ENCODE assay signal across 18 cellular contexts in the genomic region with DNA sequence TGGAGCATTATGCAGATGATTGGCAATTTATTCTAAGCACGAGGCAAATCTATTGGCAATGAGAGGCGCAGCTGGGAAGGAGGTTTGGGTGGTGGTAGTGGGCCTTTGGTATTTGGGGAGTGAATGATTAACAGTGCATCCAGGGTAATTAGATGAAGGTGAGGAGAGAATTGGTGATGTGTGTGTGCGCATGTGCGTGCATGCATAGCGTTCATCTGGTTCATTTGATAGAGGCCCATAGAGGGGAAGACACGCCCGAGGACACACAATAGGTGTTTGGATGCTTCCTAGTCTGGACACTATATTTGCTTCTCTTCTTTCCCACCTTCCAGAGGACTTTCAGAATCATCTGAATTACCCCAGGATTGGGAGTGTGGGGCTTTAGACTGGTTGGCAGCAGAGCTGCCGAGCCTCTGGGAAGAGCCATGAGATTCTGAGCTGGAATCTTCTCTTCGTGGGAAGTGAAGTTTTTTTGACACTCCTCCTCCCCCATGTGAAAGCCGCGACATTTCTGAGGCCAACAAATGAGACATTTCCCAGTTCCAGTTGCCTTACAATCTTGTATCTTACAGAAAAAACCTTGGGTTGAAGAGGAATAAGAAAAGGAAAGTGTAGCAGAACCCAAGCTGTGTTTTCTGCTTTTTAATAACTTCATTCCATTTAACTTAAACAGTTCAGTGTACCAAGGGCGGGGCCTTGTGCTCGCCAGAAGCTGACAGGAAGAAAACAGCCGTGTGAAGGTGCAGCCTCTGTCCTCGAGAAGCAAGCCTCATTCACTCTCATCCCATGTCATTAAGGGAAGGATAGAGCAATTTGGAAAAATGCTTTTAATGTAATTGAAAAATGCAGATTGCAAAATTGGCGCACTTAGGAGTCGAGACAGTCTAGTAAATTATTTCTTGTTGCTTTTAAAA. TPM values are rescaled to one million over a fixed set of nuclear protein-coding genes. Genes with fewer than 3 reads are reported as not detected.
DNase-seq lines count a peak whose midpoint lies in the region; ATAC-seq and TF ChIP-seq lines count a peak whose summit lies in the region.
"Had no signal": no experiment of that assay in that cellular context is flagged by ENCODE, and none has a peak within 500 bp of the region (broad histone marks: within the 10 kb centered on the region; RNA-seq: fewer than 3 reads in every experiment).

No MANE protein-coding gene starts in this region.

- WGBS in H9 (ENCODE audit: extremely low coverage, insufficient read length, low lambda C conversion rate), result 100% methylated on average over 1 of the region's 17 CpGs
- WGBS in prostate gland, result 64% methylated on average over 17 of the region's 17 CpGs

- H3K9ac ChIP-seq in H9 (ENCODE audit: extremely low read depth, insufficient read length, low read length), result no peak overlapping the region
- peak overlapping the region; percentile 38 for H3K9ac ChIP-seq in SK-N-MC (ENCODE audit: insufficient read length)

- H4K20me1 ChIP-seq in H9 (ENCODE audit: control insufficient read depth, insufficient read depth, insufficient read length), result no peaks in the 10 kb centered on the region

- no peaks in the 10 kb centered on the region for H3K9me3 ChIP-seq in H9 (ENCODE audit: control insufficient read depth, low read depth, low read length)
- no peaks in the 10 kb centered on the region for H3K9me3 ChIP-seq in SK-N-MC (ENCODE audit: low read depth, low read length)
- H3K9me3 ChIP-seq in prostate gland, result no peaks in the 10 kb centered on the region
- H3K9me3 ChIP-seq: esophagus squamous epithelium, stomach, upper lobe of left lung had no signal

- H2BK12ac ChIP-seq in H9 (ENCODE audit: insufficient read length, low read depth, low read length), result no peak overlapping the region

- TF ChIP-seq CTCF in H9 (conservative IDR thresholded peaks at IDR 0.05) (no peak), glutamatergic neuron (IDR thresholded peaks at IDR 0.05; ENCODE audit: partially characterized antibody, unreplicated experiment) (no peak), prostate gland (IDR thresholded peaks at IDR 0.05) (no peak)

- H3K27me3 Mint-ChIP-seq in H9 (ENCODE audit: low read depth) (no peaks in the 10 kb centered on the region), glutamatergic neuron (ENCODE audit: unreplicated experiment) (peaks cover 7% of the 10 kb centered on the region)

- no peak overlapping the region for H4K8ac ChIP-seq in H9 (replicated peaks; ENCODE audit: insufficient read length, low read depth, low read length)

- H3K4me1 ChIP-seq in H9 (ENCODE audit: insufficient read depth, low read length) (no peaks in the 10 kb centered on the region), prostate gland (replicated peaks) (peaks cover 13% of the 10 kb centered on the region)

- no peak overlapping the region for H2BK15ac ChIP-seq in H9 (ENCODE audit: low read depth, low read length)

- H3K4me3 ChIP-seq in SK-N-MC (peak overlapping the region; percentile 28; the same call in 1 of the 2 replicates), prostate gland (no peak overlapping the region)
- H3K4me3 ChIP-seq: esophagus squamous epithelium, skin epidermis, stomach, upper lobe of left lung had no signal

- H3K18ac ChIP-seq in H9 (ENCODE audit: insufficient read length, low read depth, low read length), result no peak overlapping the region

- H3K4me1 Mint-ChIP-seq in H9 (peaks cover 10 to 21% of the 10 kb centered on the region in 2 experiments), glutamatergic neuron (ENCODE audit: low read depth, unreplicated experiment) (peaks cover 49% of the 10 kb centered on the region)

- ATAC-seq in HG02759 (IDR thresholded peaks at IDR 0.05; ENCODE audit: unreplicated experiment) (no peak), GM18505 (IDR thresholded peaks at IDR 0.05; ENCODE audit: unreplicated experiment) (no peak)
- ATAC-seq: natural killer cell had no signal

- H3K36me3 ChIP-seq in SK-N-MC (ENCODE audit: insufficient read depth, low read length) (no peaks in the 10 kb centered on the region), prostate gland (no peaks in the 10 kb centered on the region)
- H3K36me3 ChIP-seq: upper lobe of left lung had no signal

- H2AK5ac ChIP-seq in H9 (ENCODE audit: insufficient read length, low read length), result no peak overlapping the region

- H3K27me3 ChIP-seq in H9 (ENCODE audit: insufficient read depth, low read length) (no peaks in the 10 kb centered on the region), prostate gland (replicated peaks; ENCODE audit: insufficient read depth) (no peaks in the 10 kb centered on the region)
- H3K27me3 ChIP-seq: esophagus squamous epithelium, stomach, upper lobe of left lung had no signal

- no peaks in the 10 kb centered on the region for H3K9me3 Mint-ChIP-seq in H9
- H3K9me3 Mint-ChIP-seq in glutamatergic neuron (ENCODE audit: unreplicated experiment), result peaks cover 1% of the 10 kb centered on the region
- H3K9me3 Mint-ChIP-seq: activated T-helper 2 cell treated with anti-CD3 and anti-CD28 coated beads, Interferon-gamma antibody, Interleukin-2, Interleukin-4, amounts not matched to agents 10 μg/mL and 5 μg/mL and 100 μg/mL, durations not matched to agents 14 hours and 24 hours and 36 hours; natural killer cell had no signal

- no peak overlapping the region for H2AFZ ChIP-seq in H9 (ENCODE audit: low read length)

- peak overlapping the region in 2 of 3 experiments; percentile 9 to 15; a peak in 2 of 7 replicates for H3K27ac Mint-ChIP-seq in H9
- H3K27ac Mint-ChIP-seq in glutamatergic neuron (ENCODE audit: unreplicated experiment), result peak overlapping the region; percentile 5
- H3K27ac Mint-ChIP-seq: activated T-helper 2 cell treated with anti-CD3 and anti-CD28 coated beads, Interferon-gamma antibody, Interleukin-2, Interleukin-4, amounts not matched to agents 10 μg/mL and 5 μg/mL and 100 μg/mL, durations not matched to agents 14 hours and 24 hours and 36 hours; natural killer cell had no signal

- H2BK20ac ChIP-seq in H9 (ENCODE audit: low read depth, low read length, poor library complexity, severe bottlenecking), result no peak overlapping the region

- H3K56ac ChIP-seq in H9 (ENCODE audit: insufficient read length, low read depth, low read length), result no peak overlapping the region

- no peak overlapping the region for H3K4me3 Mint-ChIP-seq in H9
- peak overlapping the region; percentile 6 for H3K4me3 Mint-ChIP-seq in glutamatergic neuron (ENCODE audit: unreplicated experiment)
- H3K4me3 Mint-ChIP-seq: natural killer cell had no signal

- no peak overlapping the region for H4K5ac ChIP-seq in H9 (ENCODE audit: insufficient read length, low read depth, low read length)

- H3K79me2 ChIP-seq in H9 (ENCODE audit: insufficient read depth, low read length), result no peaks in the 10 kb centered on the region

- no peak overlapping the region for H3K4me2 ChIP-seq in H9 (ENCODE audit: insufficient read depth, insufficient read length, low read length)

- no peak overlapping the region for H2BK5ac ChIP-seq in H9 (ENCODE audit: insufficient read length, low read length)

- H3K79me1 ChIP-seq in H9 (ENCODE audit: insufficient read depth, low read depth, low read length, poor library complexity, severe bottlenecking), result no peaks in the 10 kb centered on the region

- DNase-seq in H9 (no peak), SK-N-MC (ENCODE audit: low read depth, low spot score) (no peak), glutamatergic neuron (no peak), prostate gland (ENCODE audit: low spot score) (peak; percentile 60), SW 1271 (lab: John Stamatoyannopoulos, UW) (no peak), NCI-H774 (lab: John Stamatoyannopoulos, UW) (no peak)
- DNase-seq: activated CD4-positive, alpha-beta T cell treated with anti-CD3 and anti-CD28 coated beads for 1 hour; esophagus squamous epithelium; natural killer cell; NCI-H146; NCI-H2227 treated with DMSO at 0.1 percent for 48 hours; stimulated activated CD4-positive, alpha-beta T cell treated with anti-CD3 and anti-CD28 coated beads, Interleukin-4, amount 100 ng/mL, for 1 hour; stomach; upper lobe of left lung had no signal

- H2BK120ac ChIP-seq in H9 (ENCODE audit: low read depth, low read length, poor library complexity, severe bottlenecking), result no peak overlapping the region

- no peak overlapping the region for H3T11ph ChIP-seq in H9 (ENCODE audit: low read length)

- H3K4ac ChIP-seq in H9 (ENCODE audit: low read depth, low read length), result no peak overlapping the region

- H3K36me3 Mint-ChIP-seq in H9 (ENCODE audit: insufficient read depth in 1 of 3, low read depth in 3 of 3), result no peaks in the 10 kb centered on the region; a peak in 1 of 7 replicates
- H3K36me3 Mint-ChIP-seq in glutamatergic neuron (ENCODE audit: unreplicated experiment), result no peaks in the 10 kb centered on the region
- H3K36me3 Mint-ChIP-seq: natural killer cell had no signal

- H3K23me2 ChIP-seq in H9 (ENCODE audit: insufficient read length, low read depth, low read length, poor library complexity, severe bottlenecking), result no peaks in the 10 kb centered on the region

- H4K91ac ChIP-seq in H9 (ENCODE audit: insufficient read length, low read depth, low read length), result no peak overlapping the region

- intact Hi-C loops in prostate gland (cut with DNase I), result loop anchor here (5.0 kb wide), 1 partner anchor 264 kb away; no protein-coding TSS in a partner anchor

- H3K27ac ChIP-seq in H9 (ENCODE audit: insufficient read length, low read depth, low read length) (no peak overlapping the region), SK-N-MC (peak overlapping the region; percentile 64), prostate gland (peak overlapping the region in 1 of 2 donors; percentile 41)
- H3K27ac ChIP-seq: esophagus squamous epithelium, skin epidermis, upper lobe of left lung had no signal

- no peak overlapping the region for H3K14ac ChIP-seq in H9 (ENCODE audit: insufficient read depth, low read length)

- TF ChIP-seq POLR2A in prostate gland (IDR thresholded peaks at IDR 0.05) (no peak), GM18505 (IDR thresholded peaks at IDR 0.05; ENCODE audit: borderline replicate concordance, extremely low read depth, insufficient read depth, insufficient read length) (no peak)

- H3K23ac ChIP-seq in H9 (ENCODE audit: insufficient read length, low read depth, low read length), result no peak overlapping the region

RNA-seq across cellular contexts. Expression of gene WDR25, which starts 12.1 kb away (rescaled TPM):
- total RNA-seq in H9 (2021), result 6.2 and 7.4 TPM in 2 replicates
- total RNA-seq in glutamatergic neuron (ENCODE audit: unreplicated experiment), result 9.7 TPM
- total RNA-seq in prostate gland, result 10 to 100 TPM; 20.2 to 22.2 TPM
